ENCODE assay signal across 10 cellular contexts in genomic region chr1:151715726-151716404, GRCh38. TPM values are rescaled to one million over a fixed set of nuclear protein-coding genes. Genes with fewer than 3 reads are reported as not detected.
A peak's percentile ranks its signal among the peaks of the same experiment; 100 is the strongest.
DNase-seq lines count a peak whose midpoint lies in the region; ATAC-seq and TF ChIP-seq lines count a peak whose summit lies in the region.
"Had no signal": no experiment of that assay in that cellular context is flagged by ENCODE, and none has a peak within 500 bp of the region (broad histone marks: within the 10 kb centered on the region; RNA-seq: fewer than 3 reads in every experiment).

No MANE protein-coding gene starts in this region.

- H3K9me3 ChIP-seq in SJCRH30 (replicated peaks): no peaks in the 10 kb centered on the region
- H3K9me3 ChIP-seq in spleen: no peaks in the 10 kb centered on the region

- peak overlapping the region; percentile 47 for H3K4me2 ChIP-seq in mesendoderm (ENCODE audit: low read length)

- H2BK15ac ChIP-seq in mesendoderm (replicated peaks; ENCODE audit: low read depth): no peak overlapping the region

- DNase-seq in GM12864 (ENCODE audit: low read depth) (no peak), NCI-H1105 (lab: John Stamatoyannopoulos, UW) (peak; percentile 79), SJCRH30 (peak; percentile 24 to 37), mesendoderm (peak; percentile 80), spleen (no peak)
- no peak for DNase-seq in natural killer cell treated with Interleukin-12 subunit alpha and Interleukin-12 subunit beta and Interleukin-15 and Interleukin-18, amount 100 ng/mL, for 72 hours (ENCODE audit: low spot score)

- no CpG with 5 or more reads among the region's 17 CpGs for WGBS in mesendoderm (ENCODE audit: extremely low coverage, insufficient coverage, low lambda C conversion rate)
- WGBS in spleen, 5 donors: 35 to 46% (median 42%) methylated on average over 17 of the region's 17 CpGs

- TF ChIP-seq POLR2A in spleen (IDR thresholded peaks at IDR 0.05): no peak

- H3K27ac ChIP-seq in SJCRH30: no peak overlapping the region
- H3K27ac ChIP-seq in mesendoderm (ENCODE audit: low read depth, low read length): no peak overlapping the region
- no peak overlapping the region for H3K27ac ChIP-seq in spleen

- no peak overlapping the region for H4K8ac ChIP-seq in mesendoderm (ENCODE audit: low read depth, low read length)

- H2BK120ac ChIP-seq in mesendoderm (ENCODE audit: low read depth, low read length): no peak overlapping the region

- H2BK5ac ChIP-seq in mesendoderm (ENCODE audit: low read length): no peak overlapping the region

- H3K27me3 ChIP-seq in SJCRH30 (no peaks in the 10 kb centered on the region; the same call in 1 of the 2 replicates), mesendoderm (ENCODE audit: insufficient read depth, low read length, poor library complexity) (peaks cover under 1% of the 10 kb centered on the region), spleen (replicated peaks in 1 of 7) (peaks cover 2 to 83% (median 23%) of the 10 kb centered on the region in 7 donors)

- no peaks in the 10 kb centered on the region for H3K9me3 Mint-ChIP-seq in natural killer cell treated with Interleukin-12 subunit alpha and Interleukin-12 subunit beta and Interleukin-15 and Interleukin-18, amount 100 ng/mL, for 72 hours

- H3K4ac ChIP-seq in mesendoderm (ENCODE audit: low read depth, low read length): no peak overlapping the region

- no peaks in the 10 kb centered on the region for H3K36me3 Mint-ChIP-seq in natural killer cell treated with Interleukin-12 subunit alpha and Interleukin-12 subunit beta and Interleukin-15 and Interleukin-18, amount 100 ng/mL, for 72 hours

- TF ChIP-seq CTCF in GM12864 (IDR thresholded peaks at IDR 0.05; ENCODE audit: low read depth, low read length, missing control alignments) (peak; percentile 5), spleen (IDR thresholded peaks at IDR 0.05 in 8 of 11, conservative IDR thresholded peaks at IDR 0.05 in 3 of 11) (no peak)

- no peak overlapping the region for H3K4me3 Mint-ChIP-seq in natural killer cell treated with Interleukin-12 subunit alpha and Interleukin-12 subunit beta and Interleukin-15 and Interleukin-18, amount 100 ng/mL, for 72 hours

- ATAC-seq in HG03342 (IDR thresholded peaks at IDR 0.05; ENCODE audit: unreplicated experiment) (no peak), HG03095 (IDR thresholded peaks at IDR 0.05; ENCODE audit: unreplicated experiment) (no peak)
- no peak for ATAC-seq in natural killer cell treated with Interleukin-12 subunit alpha and Interleukin-12 subunit beta and Interleukin-15 and Interleukin-18, amount 100 ng/mL, for 72 hours

- H4K5ac ChIP-seq in mesendoderm (ENCODE audit: low read length): no peak overlapping the region

- H2AK5ac ChIP-seq in mesendoderm (ENCODE audit: low read length): no peak overlapping the region

- peaks cover 8 to 19% of the 10 kb centered on the region in 2 donors for H3K4me1 Mint-ChIP-seq in natural killer cell treated with Interleukin-12 subunit alpha and Interleukin-12 subunit beta and Interleukin-15 and Interleukin-18, amount 100 ng/mL, for 72 hours (ENCODE audit: low read depth in 2 of 2)

- H3K36me3 ChIP-seq in SJCRH30 (no peaks in the 10 kb centered on the region), mesendoderm (ENCODE audit: control insufficient read depth, insufficient read depth, low read length) (no peaks in the 10 kb centered on the region), spleen (no peaks in the 10 kb centered on the region)

- no peak overlapping the region for H3K18ac ChIP-seq in mesendoderm (ENCODE audit: low read length)

- H3K27me3 Mint-ChIP-seq in natural killer cell treated with Interleukin-12 subunit alpha and Interleukin-12 subunit beta and Interleukin-15 and Interleukin-18, amount 100 ng/mL, for 72 hours: peaks cover 47 to 54% of the 10 kb centered on the region in 2 donors

- intact Hi-C loops in spleen (cut with DNase I; ENCODE audit: low total_unique reads): no loop called here

- no peak overlapping the region for H3K9ac ChIP-seq in mesendoderm (ENCODE audit: low read length)

- no peak overlapping the region for H3K4me3 ChIP-seq in GM12864 (ENCODE audit: low read depth, low read length)
- H3K4me3 ChIP-seq in SJCRH30: no peak overlapping the region
- no peak overlapping the region for H3K4me3 ChIP-seq in mesendoderm (ENCODE audit: low read length)
- H3K4me3 ChIP-seq in spleen: no peak overlapping the region

- H3K4me1 ChIP-seq in SJCRH30: no peaks in the 10 kb centered on the region
- H3K4me1 ChIP-seq in mesendoderm (ENCODE audit: control insufficient read depth, low read depth, low read length): peaks cover under 1% of the 10 kb centered on the region
- H3K4me1 ChIP-seq in spleen: peaks cover 0 to 31% (median 19%) of the 10 kb centered on the region in 6 donors

- H3K56ac ChIP-seq in mesendoderm (ENCODE audit: low read length): no peak overlapping the region

- H3K79me1 ChIP-seq in mesendoderm (ENCODE audit: low read length): no peaks in the 10 kb centered on the region

- no peaks in the 10 kb centered on the region for H3K79me2 ChIP-seq in mesendoderm (ENCODE audit: control insufficient read depth, insufficient read depth, low read length)

- H3K23ac ChIP-seq in mesendoderm (ENCODE audit: low read length): no peak overlapping the region

- H3K27ac Mint-ChIP-seq in natural killer cell treated with Interleukin-12 subunit alpha and Interleukin-12 subunit beta and Interleukin-15 and Interleukin-18, amount 100 ng/mL, for 72 hours: no peak overlapping the region

RNA-seq across cellular contexts. Expression of gene CELF3, which starts 0.7 kb away (rescaled TPM):
- total RNA-seq in SJCRH30 (2014; rRNA removed; shearing (Covaris generic)): not detected in 2 replicates
- polyA plus RNA-seq in mesendoderm (2013, experiment 1 of 2): 0.24 TPM
- polyA plus RNA-seq in mesendoderm (2013, experiment 2 of 2): 0.17 TPM
- total RNA-seq in spleen: under 1 TPM in 1 of 7 donors, not detected in 6; 0.40 TPM
- under 1 TPM in 1 of 3 donors, not detected in 2; 0.02 TPM for polyA plus RNA-seq in spleen
- total RNA-seq in natural killer cell treated with Interleukin-12 subunit alpha and Interleukin-12 subunit beta and Interleukin-15 and Interleukin-18, amount 100 ng/mL, for 72 hours: not detected
- total RNA-seq: subcutaneous adipose tissue had no signal
- polyA plus RNA-seq: liver had no signal

RNA-seq across cellular contexts. Expression of gene RIIAD1, which starts 5.5 kb away (rescaled TPM):
- total RNA-seq in SJCRH30 (2014; rRNA removed; shearing (Covaris generic)): not detected in 2 replicates
- 0.21 TPM for polyA plus RNA-seq in mesendoderm (2013, experiment 1 of 2)
- not detected for polyA plus RNA-seq in mesendoderm (2013, experiment 2 of 2)
- total RNA-seq in spleen: under 1 TPM in 1 of 7 donors, not detected in 6; 0.34 TPM
- polyA plus RNA-seq in spleen: not detected
- total RNA-seq in natural killer cell treated with Interleukin-12 subunit alpha and Interleukin-12 subunit beta and Interleukin-15 and Interleukin-18, amount 100 ng/mL, for 72 hours: not detected
- total RNA-seq: liver, subcutaneous adipose tissue had no signal
- polyA plus RNA-seq: liver had no signal

RNA-seq across cellular contexts. Expression of gene MRPL9, which starts 47.4 kb away (rescaled TPM):
- total RNA-seq in SJCRH30 (2014; rRNA removed; shearing (Covaris generic)): 77.1 and 80.3 TPM in 2 replicates
- polyA plus RNA-seq in mesendoderm (2013, experiment 1 of 2): 115 TPM
- 113 TPM for polyA plus RNA-seq in mesendoderm (2013, experiment 2 of 2)
- 10 to 100 TPM; 55.4 to 71.7 (median 64.5) TPM for total RNA-seq in spleen
- polyA plus RNA-seq in spleen: 10 to 100 TPM; 69.2 to 92.6 (median 72.0) TPM
- 100 to 1,000 TPM; 107 to 161 TPM for total RNA-seq in natural killer cell treated with Interleukin-12 subunit alpha and Interleukin-12 subunit beta and Interleukin-15 and Interleukin-18, amount 100 ng/mL, for 72 hours

Comparison
In these comparisons a context has a peak if more than half of its experiments do, and no peak if none do; other contexts are left out.
1. DNase-seq: peak in NCI-H1105 (single experiment), SJCRH30 (2 of 2) and mesendoderm (single experiment); none in GM12864 (single experiment), spleen (single experiment) and natural killer cell treated with Interleukin-12 subunit alpha and Interleukin-12 subunit beta and Interleukin-15 and Interleukin-18, amount 100 ng/mL, for 72 hours (single experiment).